1 cellular context compared by ENCODE assay signal in the genomic region with DNA sequence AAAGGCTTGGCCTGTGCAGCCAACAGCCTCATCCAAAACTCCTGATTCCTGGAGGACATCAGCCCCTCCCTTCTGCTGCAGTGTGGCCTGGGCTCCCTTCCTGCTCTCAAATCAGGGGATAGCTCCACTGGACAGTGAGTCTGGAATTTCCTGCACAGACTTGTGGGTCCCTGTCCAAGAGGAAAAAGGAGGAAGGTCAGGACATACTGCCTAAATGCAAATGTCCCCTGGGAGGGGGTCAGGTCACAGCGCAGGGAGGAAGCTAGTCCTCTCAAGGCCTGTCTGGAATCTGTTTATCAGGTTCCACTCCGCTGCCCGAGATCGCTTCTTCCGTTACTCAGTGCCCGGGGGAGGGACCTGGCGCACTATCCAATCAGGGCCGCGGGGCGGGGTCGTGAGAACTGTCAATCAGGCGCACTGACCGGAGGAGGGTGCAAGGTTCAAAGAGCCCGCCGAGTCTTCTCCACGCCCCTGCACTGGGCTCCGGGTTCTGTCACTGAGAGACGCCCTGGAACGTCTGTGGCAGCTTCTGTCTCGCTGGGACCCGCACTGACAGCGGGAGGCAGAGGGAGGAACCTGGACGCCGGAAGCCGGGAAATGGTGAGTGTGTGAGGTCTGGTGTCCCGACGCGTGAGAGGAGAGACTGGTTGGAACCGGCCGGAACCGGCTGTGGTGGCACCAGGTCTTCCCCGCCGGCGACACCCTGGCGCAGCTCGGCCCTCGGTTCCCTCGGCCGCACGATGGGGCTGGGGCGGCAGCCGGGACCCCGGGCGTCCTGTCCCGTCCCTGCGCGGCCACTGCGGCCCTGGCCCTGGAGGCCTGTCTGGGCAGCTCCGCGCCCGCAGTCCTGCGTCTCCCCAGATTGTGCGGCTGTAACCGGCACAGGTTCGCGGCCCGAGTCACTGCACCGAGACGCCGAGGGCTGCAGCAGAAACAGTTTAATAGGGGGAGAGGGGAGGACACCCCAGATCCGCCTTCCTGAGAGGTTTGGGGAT.
TF ChIP-seq lines count a peak whose summit lies in the region.

A gene (plus strand): TSS at position 404 of the 995 bp plus-strand sequence. CDS start 194 bp downstream, at position 598.

TF ChIP-seq in HepG2, 621 proteins besides CTCF, POLR2A, EP300 and RAD21 (continued from another document):
- TF ChIP-seq KLF15 (CRISPR knock-in tag; IDR thresholded peaks at IDR 0.05; ENCODE audit: borderline replicate concordance) (no peak; the same call in 1 of the 2 replicates), SNAPC2 (CRISPR knock-in tag; IDR thresholded peaks at IDR 0.05) (peak; percentile 90; the same call in 1 of the 2 replicates), CENPX (CRISPR knock-in tag; IDR thresholded peaks at IDR 0.05) (no peak), KDM2A (CRISPR knock-in tag; IDR thresholded peaks at IDR 0.05; ENCODE audit: borderline replicate concordance, low read depth) (peak; percentile 63; the same call in 1 of the 2 replicates), THYN1 (CRISPR knock-in tag; IDR thresholded peaks at IDR 0.05; ENCODE audit: borderline replicate concordance, low read depth) (peak; percentile 86; the same call in 1 of the 2 replicates), PCBP1 (IDR thresholded peaks at IDR 0.05; ENCODE audit: borderline replicate concordance, low read depth, low read length) (no peak), ZNF841 (CRISPR knock-in tag; IDR thresholded peaks at IDR 0.05; ENCODE audit: borderline replicate concordance) (no peak), SRSF4 (IDR thresholded peaks at IDR 0.05; ENCODE audit: low read depth, low read length, poor library complexity, severe bottlenecking) (no peak), KLF9 (CRISPR knock-in tag; IDR thresholded peaks at IDR 0.05; ENCODE audit: low read depth) (0 out of 2 replicates have a peak, but pooled peaks have one; percentile 49), MAFF (IDR thresholded peaks at IDR 0.05; ENCODE audit: low read depth, low read length) (no peak), HES4 (CRISPR knock-in tag; IDR thresholded peaks at IDR 0.05; ENCODE audit: borderline replicate concordance) (no peak; the same call in 1 of the 2 replicates), AKAP8 (CRISPR knock-in tag; IDR thresholded peaks at IDR 0.05) (no peak), ZSCAN25 (CRISPR knock-in tag; IDR thresholded peaks at IDR 0.05) (peak; percentile 84), ZNF558 (CRISPR knock-in tag; IDR thresholded peaks at IDR 0.05; ENCODE audit: borderline replicate concordance) (no peak; the same call in 1 of the 2 replicates), REL (CRISPR knock-in tag; conservative IDR thresholded peaks at IDR 0.05) (no peak), MTF2 (CRISPR knock-in tag; IDR thresholded peaks at IDR 0.05; ENCODE audit: borderline replicate concordance) (0 out of 2 replicates have a peak, but pooled peaks have one; percentile 77), MTA1 (CRISPR knock-in tag; IDR thresholded peaks at IDR 0.05; ENCODE audit: borderline replicate concordance) (peak; percentile 48; the same call in 1 of the 2 replicates), ZNF136 (CRISPR knock-in tag; IDR thresholded peaks at IDR 0.05; ENCODE audit: low read depth) (peak; percentile 34; the same call in 1 of the 2 replicates)
- TF ChIP-seq, protein P1, sequence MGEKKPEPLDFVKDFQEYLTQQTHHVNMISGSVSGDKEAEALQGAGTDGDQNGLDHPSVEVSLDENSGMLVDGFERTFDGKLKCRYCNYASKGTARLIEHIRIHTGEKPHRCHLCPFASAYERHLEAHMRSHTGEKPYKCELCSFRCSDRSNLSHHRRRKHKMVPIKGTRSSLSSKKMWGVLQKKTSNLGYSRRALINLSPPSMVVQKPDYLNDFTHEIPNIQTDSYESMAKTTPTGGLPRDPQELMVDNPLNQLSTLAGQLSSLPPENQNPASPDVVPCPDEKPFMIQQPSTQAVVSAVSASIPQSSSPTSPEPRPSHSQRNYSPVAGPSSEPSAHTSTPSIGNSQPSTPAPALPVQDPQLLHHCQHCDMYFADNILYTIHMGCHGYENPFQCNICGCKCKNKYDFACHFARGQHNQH (CRISPR knock-in tag; IDR thresholded peaks at IDR 0.05), result no peak; the same call in none of the 2 replicates
- TF ChIP-seq, protein P2, sequence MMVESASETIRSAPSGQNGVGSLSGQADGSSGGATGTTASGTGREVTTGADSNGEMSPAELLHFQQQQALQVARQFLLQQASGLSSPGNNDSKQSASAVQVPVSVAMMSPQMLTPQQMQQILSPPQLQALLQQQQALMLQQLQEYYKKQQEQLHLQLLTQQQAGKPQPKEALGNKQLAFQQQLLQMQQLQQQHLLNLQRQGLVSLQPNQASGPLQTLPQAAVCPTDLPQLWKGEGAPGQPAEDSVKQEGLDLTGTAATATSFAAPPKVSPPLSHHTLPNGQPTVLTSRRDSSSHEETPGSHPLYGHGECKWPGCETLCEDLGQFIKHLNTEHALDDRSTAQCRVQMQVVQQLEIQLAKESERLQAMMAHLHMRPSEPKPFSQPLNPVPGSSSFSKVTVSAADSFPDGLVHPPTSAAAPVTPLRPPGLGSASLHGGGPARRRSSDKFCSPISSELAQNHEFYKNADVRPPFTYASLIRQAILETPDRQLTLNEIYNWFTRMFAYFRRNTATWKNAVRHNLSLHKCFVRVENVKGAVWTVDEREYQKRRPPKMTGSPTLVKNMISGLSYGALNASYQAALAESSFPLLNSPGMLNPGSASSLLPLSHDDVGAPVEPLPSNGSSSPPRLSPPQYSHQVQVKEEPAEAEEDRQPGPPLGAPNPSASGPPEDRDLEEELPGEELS (CRISPR knock-in tag; IDR thresholded peaks at IDR 0.05), result no peak
- TF ChIP-seq, protein P3, sequence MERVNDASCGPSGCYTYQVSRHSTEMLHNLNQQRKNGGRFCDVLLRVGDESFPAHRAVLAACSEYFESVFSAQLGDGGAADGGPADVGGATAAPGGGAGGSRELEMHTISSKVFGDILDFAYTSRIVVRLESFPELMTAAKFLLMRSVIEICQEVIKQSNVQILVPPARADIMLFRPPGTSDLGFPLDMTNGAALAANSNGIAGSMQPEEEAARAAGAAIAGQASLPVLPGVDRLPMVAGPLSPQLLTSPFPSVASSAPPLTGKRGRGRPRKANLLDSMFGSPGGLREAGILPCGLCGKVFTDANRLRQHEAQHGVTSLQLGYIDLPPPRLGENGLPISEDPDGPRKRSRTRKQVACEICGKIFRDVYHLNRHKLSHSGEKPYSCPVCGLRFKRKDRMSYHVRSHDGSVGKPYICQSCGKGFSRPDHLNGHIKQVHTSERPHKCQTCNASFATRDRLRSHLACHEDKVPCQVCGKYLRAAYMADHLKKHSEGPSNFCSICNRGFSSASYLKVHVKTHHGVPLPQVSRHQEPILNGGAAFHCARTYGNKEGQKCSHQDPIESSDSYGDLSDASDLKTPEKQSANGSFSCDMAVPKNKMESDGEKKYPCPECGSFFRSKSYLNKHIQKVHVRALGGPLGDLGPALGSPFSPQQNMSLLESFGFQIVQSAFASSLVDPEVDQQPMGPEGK (CRISPR knock-in tag; IDR thresholded peaks at IDR 0.05), result peak; percentile 15; the same call in 1 of the 2 replicates
- TF ChIP-seq, protein P4, sequence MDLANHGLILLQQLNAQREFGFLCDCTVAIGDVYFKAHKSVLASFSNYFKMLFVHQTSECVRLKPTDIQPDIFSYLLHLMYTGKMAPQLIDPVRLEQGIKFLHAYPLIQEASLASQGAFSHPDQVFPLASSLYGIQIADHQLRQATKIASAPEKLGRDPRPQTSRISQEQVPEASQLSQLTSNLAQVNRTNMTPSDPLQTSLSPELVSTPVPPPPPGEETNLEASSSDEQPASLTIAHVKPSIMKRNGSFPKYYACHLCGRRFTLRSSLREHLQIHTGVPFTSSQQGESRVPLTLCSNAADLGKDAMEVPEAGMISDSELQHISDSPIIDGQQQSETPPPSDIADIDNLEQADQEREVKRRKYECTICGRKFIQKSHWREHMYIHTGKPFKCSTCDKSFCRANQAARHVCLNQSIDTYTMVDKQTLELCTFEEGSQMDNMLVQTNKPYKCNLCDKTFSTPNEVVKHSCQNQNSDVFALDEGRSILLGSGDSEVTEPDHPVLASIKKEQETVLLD (CRISPR knock-in tag; IDR thresholded peaks at IDR 0.05; ENCODE audit: low read depth), result no peak
- TF ChIP-seq, protein P5, sequence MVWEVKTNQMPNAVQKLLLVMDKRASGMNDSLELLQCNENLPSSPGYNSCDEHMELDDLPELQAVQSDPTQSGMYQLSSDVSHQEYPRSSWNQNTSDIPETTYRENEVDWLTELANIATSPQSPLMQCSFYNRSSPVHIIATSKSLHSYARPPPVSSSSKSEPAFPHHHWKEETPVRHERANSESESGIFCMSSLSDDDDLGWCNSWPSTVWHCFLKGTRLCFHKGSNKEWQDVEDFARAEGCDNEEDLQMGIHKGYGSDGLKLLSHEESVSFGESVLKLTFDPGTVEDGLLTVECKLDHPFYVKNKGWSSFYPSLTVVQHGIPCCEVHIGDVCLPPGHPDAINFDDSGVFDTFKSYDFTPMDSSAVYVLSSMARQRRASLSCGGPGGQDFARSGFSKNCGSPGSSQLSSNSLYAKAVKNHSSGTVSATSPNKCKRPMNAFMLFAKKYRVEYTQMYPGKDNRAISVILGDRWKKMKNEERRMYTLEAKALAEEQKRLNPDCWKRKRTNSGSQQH (CRISPR knock-in tag; IDR thresholded peaks at IDR 0.05; ENCODE audit: low read depth), result no peak; the same call in 1 of the 2 replicates
- TF ChIP-seq, protein P6, sequence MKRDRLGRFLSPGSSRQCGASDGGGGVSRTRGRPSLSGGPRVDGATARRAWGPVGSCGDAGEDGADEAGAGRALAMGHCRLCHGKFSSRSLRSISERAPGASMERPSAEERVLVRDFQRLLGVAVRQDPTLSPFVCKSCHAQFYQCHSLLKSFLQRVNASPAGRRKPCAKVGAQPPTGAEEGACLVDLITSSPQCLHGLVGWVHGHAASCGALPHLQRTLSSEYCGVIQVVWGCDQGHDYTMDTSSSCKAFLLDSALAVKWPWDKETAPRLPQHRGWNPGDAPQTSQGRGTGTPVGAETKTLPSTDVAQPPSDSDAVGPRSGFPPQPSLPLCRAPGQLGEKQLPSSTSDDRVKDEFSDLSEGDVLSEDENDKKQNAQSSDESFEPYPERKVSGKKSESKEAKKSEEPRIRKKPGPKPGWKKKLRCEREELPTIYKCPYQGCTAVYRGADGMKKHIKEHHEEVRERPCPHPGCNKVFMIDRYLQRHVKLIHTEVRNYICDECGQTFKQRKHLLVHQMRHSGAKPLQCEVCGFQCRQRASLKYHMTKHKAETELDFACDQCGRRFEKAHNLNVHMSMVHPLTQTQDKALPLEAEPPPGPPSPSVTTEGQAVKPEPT (CRISPR knock-in tag; IDR thresholded peaks at IDR 0.05; ENCODE audit: low read depth), result no peak; the same call in 1 of the 2 replicates
- TF ChIP-seq, protein P7, sequence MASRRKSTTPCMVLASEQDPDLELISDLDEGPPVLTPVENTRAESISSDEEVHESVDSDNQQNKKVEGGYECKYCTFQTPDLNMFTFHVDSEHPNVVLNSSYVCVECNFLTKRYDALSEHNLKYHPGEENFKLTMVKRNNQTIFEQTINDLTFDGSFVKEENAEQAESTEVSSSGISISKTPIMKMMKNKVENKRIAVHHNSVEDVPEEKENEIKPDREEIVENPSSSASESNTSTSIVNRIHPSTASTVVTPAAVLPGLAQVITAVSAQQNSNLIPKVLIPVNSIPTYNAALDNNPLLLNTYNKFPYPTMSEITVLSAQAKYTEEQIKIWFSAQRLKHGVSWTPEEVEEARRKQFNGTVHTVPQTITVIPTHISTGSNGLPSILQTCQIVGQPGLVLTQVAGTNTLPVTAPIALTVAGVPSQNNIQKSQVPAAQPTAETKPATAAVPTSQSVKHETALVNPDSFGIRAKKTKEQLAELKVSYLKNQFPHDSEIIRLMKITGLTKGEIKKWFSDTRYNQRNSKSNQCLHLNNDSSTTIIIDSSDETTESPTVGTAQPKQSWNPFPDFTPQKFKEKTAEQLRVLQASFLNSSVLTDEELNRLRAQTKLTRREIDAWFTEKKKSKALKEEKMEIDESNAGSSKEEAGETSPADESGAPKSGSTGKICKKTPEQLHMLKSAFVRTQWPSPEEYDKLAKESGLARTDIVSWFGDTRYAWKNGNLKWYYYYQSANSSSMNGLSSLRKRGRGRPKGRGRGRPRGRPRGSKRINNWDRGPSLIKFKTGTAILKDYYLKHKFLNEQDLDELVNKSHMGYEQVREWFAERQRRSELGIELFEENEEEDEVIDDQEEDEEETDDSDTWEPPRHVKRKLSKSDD (CRISPR knock-in tag; IDR thresholded peaks at IDR 0.05; ENCODE audit: low read depth), result no peak; the same call in 1 of the 2 replicates
